ENCODE assay signal across 9 cellular contexts in genomic region chr2:241540391-241540765, GRCh38. TPM values are rescaled to one million over a fixed set of nuclear protein-coding genes. Genes with fewer than 3 reads are reported as not detected.
DNase-seq lines count a peak whose midpoint lies in the region; TF ChIP-seq lines count a peak whose summit lies in the region.
"Had no signal": no experiment of that assay in that cellular context is flagged by ENCODE, and none has a peak within 500 bp of the region (broad histone marks: within the 10 kb centered on the region; RNA-seq: fewer than 3 reads in every experiment).

No MANE protein-coding gene starts in this region.

- no peak overlapping the region for H3K14ac ChIP-seq in neuronal stem cell (ENCODE audit: low read length)

- H2AFZ ChIP-seq in neuronal stem cell (ENCODE audit: low read length) (peak overlapping the region; percentile 66), OCI-LY7 (ENCODE audit: low read length) (no peak overlapping the region)

- H3K23ac ChIP-seq in neuronal stem cell (ENCODE audit: low read depth, low read length, poor library complexity), result no peak overlapping the region

- H3K27me3 ChIP-seq in BE2C, result peaks cover 18% of the 10 kb centered on the region
- peaks cover 37% of the 10 kb centered on the region for H3K27me3 ChIP-seq in HUES64 (ENCODE audit: insufficient read depth, low read length)
- peaks cover 8 to 49% (median 26%) of the 10 kb centered on the region in 3 experiments for H3K27me3 ChIP-seq in neuronal stem cell (ENCODE audit: control insufficient read depth in 3 of 3, insufficient read depth in 3 of 3, low read depth in 1 of 3, low read length in 3 of 3)

- no peak for TF ChIP-seq CTCF in BE2C (IDR thresholded peaks at IDR 0.05; ENCODE audit: low read depth, low read length)
- TF ChIP-seq CTCF in OCI-LY7 (conservative IDR thresholded peaks at IDR 0.05; ENCODE audit: low read length), result no peak

- H3K4me2 ChIP-seq in neuronal stem cell (ENCODE audit: insufficient read depth, low read length, poor library complexity, severe bottlenecking) (no peak overlapping the region), OCI-LY7 (ENCODE audit: low read length) (no peak overlapping the region)

- peak overlapping the region; percentile 40 for H2AK5ac ChIP-seq in neuronal stem cell (ENCODE audit: low read depth, low read length)

- H3K9ac ChIP-seq in HUES64 (ENCODE audit: low read depth, low read length) (no peak overlapping the region), neuronal stem cell (ENCODE audit: low read depth, low read length, poor library complexity) (no peak overlapping the region)

- intact Hi-C loops in OCI-LY7 (cut with micrococcal nuclease; ENCODE audit: unreplicated experiment), result no loop called here

- no peaks in the 10 kb centered on the region for H3K79me2 ChIP-seq in OCI-LY7 (ENCODE audit: insufficient read depth, low read depth, low read length)

- H3K79me1 ChIP-seq in neuronal stem cell (ENCODE audit: low read depth, low read length), result no peaks in the 10 kb centered on the region

- H2BK120ac ChIP-seq in neuronal stem cell (ENCODE audit: low read depth, low read length), result no peak overlapping the region

- peak overlapping the region; percentile 46 for H2BK5ac ChIP-seq in neuronal stem cell (ENCODE audit: low read length)

- H3K36me3 ChIP-seq in BE2C (no peaks in the 10 kb centered on the region), HUES64 (ENCODE audit: insufficient read depth, low read length) (no peaks in the 10 kb centered on the region), neuronal stem cell (replicated peaks in 1 of 2; ENCODE audit: control insufficient read depth in 2 of 2, insufficient read depth in 2 of 2, low read length in 2 of 2) (no peaks in the 10 kb centered on the region), OCI-LY7 (ENCODE audit: insufficient read depth, low read length) (no peaks in the 10 kb centered on the region)

- H3K4me3 ChIP-seq in BE2C (ENCODE audit: low read depth, low read length), result peak overlapping the region; percentile 41; the same call in 1 of the 2 replicates
- peak overlapping the region; percentile 66 for H3K4me3 ChIP-seq in HUES64 (ENCODE audit: low read length)
- no peak overlapping the region for H3K4me3 ChIP-seq in neuronal stem cell (ENCODE audit: low read length in 2 of 2)
- H3K4me3 ChIP-seq in OCI-LY7 (ENCODE audit: low read depth, low read length, poor library complexity, severe bottlenecking), result no peak overlapping the region

- H2BK12ac ChIP-seq in neuronal stem cell (ENCODE audit: low read length), result no peak overlapping the region

- no peak overlapping the region for H2BK15ac ChIP-seq in neuronal stem cell (ENCODE audit: low read length)

- H3K4me1 ChIP-seq in BE2C (peaks cover 5% of the 10 kb centered on the region; the same call in 1 of the 2 replicates), HUES64 (ENCODE audit: insufficient read depth, low read length) (no peaks in the 10 kb centered on the region), neuronal stem cell (ENCODE audit: control insufficient read depth in 2 of 2, insufficient read depth in 1 of 2, low read depth in 1 of 2, low read length in 2 of 2) (peaks cover 17 to 26% of the 10 kb centered on the region in 2 donors), OCI-LY7 (ENCODE audit: insufficient read depth, low read length, poor library complexity, severe bottlenecking) (no peaks in the 10 kb centered on the region)

- no peak overlapping the region for H3K18ac ChIP-seq in neuronal stem cell (ENCODE audit: low read length)

- H3K9me2 ChIP-seq in OCI-LY7 (ENCODE audit: insufficient read depth, low read length), result no peaks in the 10 kb centered on the region

- H4K91ac ChIP-seq in neuronal stem cell (ENCODE audit: low read depth, low read length, poor library complexity), result no peak overlapping the region

- POLR2A ChIA-PET in OCI-LY7 (lab: Charles Lee), result no interaction called here

- 75% methylated on average over 10 of the region's 10 CpGs for WGBS in HUES64
- WGBS in neuronal stem cell (ENCODE audit: extremely low coverage in 2 of 2, insufficient read length in 2 of 2, insufficient replicate concordance in 1 of 2), 2 donors, result no CpG with 5 or more reads among the region's 10 CpGs

- H4K20me1 ChIP-seq in OCI-LY7 (ENCODE audit: insufficient read depth, low read length), result no peaks in the 10 kb centered on the region

- no peak overlapping the region for H3K4ac ChIP-seq in neuronal stem cell (ENCODE audit: low read length)

- no peak overlapping the region for H4K8ac ChIP-seq in neuronal stem cell (ENCODE audit: low read depth, low read length)

- no TSS peak for BruUV-seq in OCI-LY7 (replicated peaks; lab: Mats Ljungman, UMichigan)

- DNase-seq in BE2C, result no peak
- no peak for DNase-seq in epithelial cell of prostate (ENCODE audit: low read depth, low spot score)
- DNase-seq in neuronal stem cell (ENCODE audit: low spot score), result no peak
- DNase-seq in stimulated activated CD8-positive, alpha-beta memory T cell treated with anti-CD3 and anti-CD28 coated beads, Interleukin-4, amount 100 ng/mL, for 48 hours, result no peak
- no peak for DNase-seq in cerebellar nuclear complex (lab: John Stamatoyannopoulos, UW)
- no peak for DNase-seq in OCI-LY7 (ENCODE audit: low spot score)
- DNase-seq in NCI-H2227 (lab: John Stamatoyannopoulos, UW; ENCODE audit: unreplicated experiment), result no peak
- DNase-seq: NCI-H2029 treated with DMSO at 0.1 percent for 48 hours had no signal

- peaks cover 2% of the 10 kb centered on the region; the same call in 1 of the 2 replicates for H3K9me3 ChIP-seq in BE2C
- H3K9me3 ChIP-seq in HUES64 (ENCODE audit: insufficient read depth, low read depth, low read length), result no peaks in the 10 kb centered on the region
- peaks cover 0 to 2% of the 10 kb centered on the region in 2 donors for H3K9me3 ChIP-seq in neuronal stem cell (replicated peaks in 1 of 2; ENCODE audit: control insufficient read depth in 2 of 2, insufficient read depth in 1 of 2, low read depth in 1 of 2, low read length in 2 of 2)
- H3K9me3 ChIP-seq in OCI-LY7 (ENCODE audit: low read length), result no peaks in the 10 kb centered on the region

- H3K27ac ChIP-seq in HUES64 (ENCODE audit: low read depth, low read length), result no peak overlapping the region
- peak overlapping the region; percentile 68 for H3K27ac ChIP-seq in epithelial cell of prostate
- no peak overlapping the region for H3K27ac ChIP-seq in neuronal stem cell (replicated peaks; ENCODE audit: low read length)
- H3K27ac ChIP-seq in OCI-LY7 (ENCODE audit: low read depth, low read length, poor library complexity, severe bottlenecking), result no peak overlapping the region

- CTCF ChIA-PET in OCI-LY7 (lab: Charles Lee; ENCODE audit: unreplicated experiment), result no interaction called here

RNA-seq across cellular contexts. Expression of gene BOK, which starts 18.2 kb away (rescaled TPM):
- 2.9 TPM for polyA plus RNA-seq in BE2C (2012; ENCODE audit: insufficient read depth, insufficient read length, low read depth)
- 25.6 TPM for polyA plus RNA-seq in HUES64 (2013, experiment 1 of 2)
- 24.5 TPM for polyA plus RNA-seq in HUES64 (2013, experiment 2 of 2)
- 5.1 TPM for polyA plus RNA-seq in neuronal stem cell (2013, experiment 1 of 2)
- 4.7 TPM for polyA plus RNA-seq in neuronal stem cell (2013, experiment 2 of 2)
- not detected in 2 replicates for total RNA-seq in OCI-LY7 (2014; rRNA removed; shearing (Covaris generic))
- not detected in 2 replicates for total RNA-seq in OCI-LY7 (2022)

RNA-seq across cellular contexts. Expression of gene STK25, which starts 32.0 kb away (rescaled TPM):
- polyA plus RNA-seq in BE2C (2012; ENCODE audit: insufficient read depth, insufficient read length, low read depth), result 378 TPM
- polyA plus RNA-seq in HUES64 (2013, experiment 1 of 2), result 134 TPM
- polyA plus RNA-seq in HUES64 (2013, experiment 2 of 2), result 157 TPM
- polyA plus RNA-seq in neuronal stem cell (2013, experiment 1 of 2), result 129 TPM
- polyA plus RNA-seq in neuronal stem cell (2013, experiment 2 of 2), result 118 TPM
- total RNA-seq in OCI-LY7 (2014; rRNA removed; shearing (Covaris generic)), result 167 and 201 TPM in 2 replicates
- 120 and 135 TPM in 2 replicates for total RNA-seq in OCI-LY7 (2022)

Comparison
In these comparisons a context has a peak if more than half of its experiments do, and no peak if none do; other contexts are left out.
1. H3K4me3 ChIP-seq: peak in BE2C (single experiment) and HUES64 (single experiment); none in neuronal stem cell (0 of 2) and OCI-LY7 (single experiment).